In genomic region chrX:104113237-104113965, GRCh38 we compare ENCODE assay signal across 8 cellular contexts. TPM values are rescaled to one million over a fixed set of nuclear protein-coding genes. Genes with fewer than 3 reads are reported as not detected.
DNase-seq lines count a peak whose midpoint lies in the region; TF ChIP-seq lines count a peak whose summit lies in the region.

No MANE protein-coding gene starts in this region.

- H3K27me3 Mint-ChIP-seq in H9 (ENCODE audit: low read depth) = peaks cover 10% of the 10 kb centered on the region
- H3K27me3 Mint-ChIP-seq in T-helper 1 cell treated with Interleukin-12 subunit alpha and Interleukin-12 subunit beta and Interleukin-4 antibody, amounts not matched to agents 30 μg/mL and 1 μg/mL, for 36 hours (ENCODE audit: low read depth) = peaks cover 8% of the 10 kb centered on the region

- H3K4ac ChIP-seq in H9 (ENCODE audit: low read depth, low read length) = no peak overlapping the region

- H3K9me3 ChIP-seq in H9 (ENCODE audit: control insufficient read depth, low read depth, low read length) (peaks cover 6% of the 10 kb centered on the region), iPS-15b (ENCODE audit: control insufficient read depth, insufficient read depth, low read length) (no peaks in the 10 kb centered on the region), skeletal muscle satellite cell (replicated peaks; ENCODE audit: low read length) (no peaks in the 10 kb centered on the region)

- TF ChIP-seq CTCF in H9 (conservative IDR thresholded peaks at IDR 0.05) (peak; percentile 63), astrocyte of the spinal cord (IDR thresholded peaks at IDR 0.05; ENCODE audit: low read depth, low read length) (peak; percentile 57)

- peaks cover 2 to 61% of the 10 kb centered on the region in 2 experiments; a peak in 4 of 5 replicates for H3K9me3 Mint-ChIP-seq in H9
- no peaks in the 10 kb centered on the region for H3K9me3 Mint-ChIP-seq in T-helper 1 cell treated with Interleukin-12 subunit alpha and Interleukin-12 subunit beta and Interleukin-4 antibody, amounts not matched to agents 30 μg/mL and 1 μg/mL, for 36 hours

- H2BK120ac ChIP-seq in H9 (ENCODE audit: low read depth, low read length, poor library complexity, severe bottlenecking) = no peak overlapping the region

- H2AFZ ChIP-seq in H9 (ENCODE audit: low read length) = no peak overlapping the region

- no peaks in the 10 kb centered on the region for H3K36me3 ChIP-seq in iPS-15b (ENCODE audit: control insufficient read depth, insufficient read depth, low read length)
- no peaks in the 10 kb centered on the region for H3K36me3 ChIP-seq in skeletal muscle satellite cell (ENCODE audit: insufficient read depth, low read length)

- no peak overlapping the region for H3K56ac ChIP-seq in H9 (ENCODE audit: insufficient read length, low read depth, low read length)

- H3K23me2 ChIP-seq in H9 (ENCODE audit: insufficient read length, low read depth, low read length, poor library complexity, severe bottlenecking) = peaks cover 10% of the 10 kb centered on the region

- H3K27ac Mint-ChIP-seq in H9 = peak overlapping the region in 1 of 3 experiments; percentile 99; a peak in 1 of 7 replicates
- H3K27ac Mint-ChIP-seq in T-helper 1 cell treated with Interleukin-12 subunit alpha and Interleukin-12 subunit beta and Interleukin-4 antibody, amounts not matched to agents 30 μg/mL and 1 μg/mL, for 36 hours = peak overlapping the region; percentile 20

- H3K4me3 ChIP-seq in astrocyte of the spinal cord (ENCODE audit: low read depth, low read length) = peak overlapping the region; percentile 54
- peak overlapping the region; percentile 82 for H3K4me3 ChIP-seq in iPS-15b (ENCODE audit: low read depth, low read length)
- peak overlapping the region; percentile 78 for H3K4me3 ChIP-seq in skeletal muscle satellite cell (ENCODE audit: low read length)

- H4K20me1 ChIP-seq in H9 (ENCODE audit: control insufficient read depth, insufficient read depth, insufficient read length) = no peaks in the 10 kb centered on the region

- peaks cover 0 to 4% (median 0%) of the 10 kb centered on the region in 3 experiments; a peak in 3 of 7 replicates for H3K36me3 Mint-ChIP-seq in H9 (ENCODE audit: insufficient read depth in 1 of 3, low read depth in 3 of 3)
- no peaks in the 10 kb centered on the region for H3K36me3 Mint-ChIP-seq in T-helper 1 cell treated with Interleukin-12 subunit alpha and Interleukin-12 subunit beta and Interleukin-4 antibody, amounts not matched to agents 30 μg/mL and 1 μg/mL, for 36 hours (ENCODE audit: low read depth)

- no peak overlapping the region for H2AK5ac ChIP-seq in H9 (ENCODE audit: insufficient read length, low read length)

- DNase-seq in ELR (ENCODE audit: low read depth) = peak; percentile 71
- DNase-seq in H9 = peak; percentile 75
- peak; percentile 71 for DNase-seq in NAMALWA (ENCODE audit: low spot score)
- peak; percentile 49 for DNase-seq in astrocyte of the spinal cord (ENCODE audit: low read depth, low spot score)
- no peak for DNase-seq in GM19240 (ENCODE audit: insufficient read length, low spot score)

- no peaks in the 10 kb centered on the region for H3K79me1 ChIP-seq in H9 (ENCODE audit: insufficient read depth, low read depth, low read length, poor library complexity, severe bottlenecking)

- H2BK5ac ChIP-seq in H9 (ENCODE audit: insufficient read length, low read length) = no peak overlapping the region

- no peak overlapping the region for H4K5ac ChIP-seq in H9 (ENCODE audit: insufficient read length, low read depth, low read length)

- in situ Hi-C loops in astrocyte of the spinal cord (cut with HindIII; ENCODE audit: low sequenced_read_pairs) = no loop called here

- no peaks in the 10 kb centered on the region for H3K27me3 ChIP-seq in H9 (ENCODE audit: insufficient read depth, low read length)
- H3K27me3 ChIP-seq in iPS-15b (ENCODE audit: control insufficient read depth, insufficient read depth, low read length) = peaks cover 30% of the 10 kb centered on the region
- H3K27me3 ChIP-seq in skeletal muscle satellite cell (ENCODE audit: control insufficient read depth, insufficient read depth, low read length) = peaks cover 13% of the 10 kb centered on the region

- H3K4me1 Mint-ChIP-seq in H9 = peaks cover 13 to 24% of the 10 kb centered on the region in 2 experiments; a peak in 3 of 4 replicates
- H3K4me1 Mint-ChIP-seq in T-helper 1 cell treated with Interleukin-12 subunit alpha and Interleukin-12 subunit beta and Interleukin-4 antibody, amounts not matched to agents 30 μg/mL and 1 μg/mL, for 36 hours (ENCODE audit: low read depth) = peaks cover 25% of the 10 kb centered on the region

- no peak overlapping the region for H4K91ac ChIP-seq in H9 (ENCODE audit: insufficient read length, low read depth, low read length)

- H3K14ac ChIP-seq in H9 (ENCODE audit: insufficient read depth, low read length) = no peak overlapping the region; the same call in 1 of the 2 replicates

- H3K4me2 ChIP-seq in H9 (ENCODE audit: insufficient read depth, insufficient read length, low read length) (peak overlapping the region; percentile 98), skeletal muscle satellite cell (ENCODE audit: low read length) (peak overlapping the region; percentile 94)

- no peak overlapping the region for H2BK15ac ChIP-seq in H9 (ENCODE audit: low read depth, low read length)

- peak overlapping the region; percentile 80 to 97 for H3K4me3 Mint-ChIP-seq in H9
- peak overlapping the region; percentile 85 for H3K4me3 Mint-ChIP-seq in T-helper 1 cell treated with Interleukin-12 subunit alpha and Interleukin-12 subunit beta and Interleukin-4 antibody, amounts not matched to agents 30 μg/mL and 1 μg/mL, for 36 hours

- H3K27ac ChIP-seq in H9 (ENCODE audit: insufficient read length, low read depth, low read length) = no peak overlapping the region

- H3K79me2 ChIP-seq in H9 (ENCODE audit: insufficient read depth, low read length) = no peaks in the 10 kb centered on the region

- no peak overlapping the region for H3K23ac ChIP-seq in H9 (ENCODE audit: insufficient read length, low read depth, low read length)

- H3K9ac ChIP-seq in H9 (ENCODE audit: extremely low read depth, insufficient read length, low read length) (peak overlapping the region; percentile 50), iPS-15b (ENCODE audit: low read depth, low read length) (no peak overlapping the region), skeletal muscle satellite cell (ENCODE audit: low read depth, low read length) (no peak overlapping the region)

- H3T11ph ChIP-seq in H9 (ENCODE audit: low read length) = no peak overlapping the region

- H3K18ac ChIP-seq in H9 (ENCODE audit: insufficient read length, low read depth, low read length) = peak overlapping the region; percentile 49

- no peak overlapping the region for H2BK12ac ChIP-seq in H9 (ENCODE audit: insufficient read length, low read depth, low read length)

- H2BK20ac ChIP-seq in H9 (ENCODE audit: low read depth, low read length, poor library complexity, severe bottlenecking) = no peak overlapping the region

- no CpG with 5 or more reads among the region's 22 CpGs for WGBS in H9 (ENCODE audit: extremely low coverage, insufficient read length, low lambda C conversion rate)

- no peak overlapping the region for H4K8ac ChIP-seq in H9 (replicated peaks; ENCODE audit: insufficient read length, low read depth, low read length)

- no peaks in the 10 kb centered on the region; the same call in 1 of the 2 replicates for H3K4me1 ChIP-seq in H9 (ENCODE audit: insufficient read depth, low read length)
- H3K4me1 ChIP-seq in iPS-15b (ENCODE audit: control insufficient read depth, insufficient read depth, low read length) = peaks cover 5% of the 10 kb centered on the region
- no peaks in the 10 kb centered on the region for H3K4me1 ChIP-seq in skeletal muscle satellite cell (ENCODE audit: control insufficient read depth, insufficient read depth, low read length)

RNA-seq across cellular contexts. Expression of gene ZCCHC18, which starts 1.1 kb away (rescaled TPM):
- total RNA-seq in H9 (2021) = 1.5 and 1.8 TPM in 2 replicates
- under 0.01 TPM in 1 of 2 replicates, not detected in the other for total RNA-seq in skeletal muscle satellite cell (2012; rRNA removed)

RNA-seq across cellular contexts. Expression of gene TMSB15C, which starts 37.4 kb away (rescaled TPM):
- total RNA-seq in H9 (2021) = 1.8 and 2.0 TPM in 2 replicates
- 0.76 and 1.1 TPM in 2 replicates for total RNA-seq in skeletal muscle satellite cell (2012; rRNA removed)

RNA-seq across cellular contexts. Expression of gene SLC25A53, which starts 43.4 kb away (rescaled TPM):
- total RNA-seq in H9 (2021) = 1.3 and 1.6 TPM in 2 replicates
- total RNA-seq in skeletal muscle satellite cell (2012; rRNA removed) = 5.2 and 7.6 TPM in 2 replicates

RNA-seq across cellular contexts. Expression of gene FAM199X, which starts 52.9 kb away (rescaled TPM):
- 12.1 and 14.0 TPM in 2 replicates for total RNA-seq in H9 (2021)
- total RNA-seq in skeletal muscle satellite cell (2012; rRNA removed) = 12.9 and 17.0 TPM in 2 replicates
